1 cellular context compared by ENCODE assay signal in genomic region chr10:822197-822596, GRCh38.
TF ChIP-seq lines count a peak whose summit lies in the region.

No MANE protein-coding gene starts in this region.

TF ChIP-seq in SK-N-SH treated with all-trans-retinoic acid at 6 μM for 48 hours, 23 proteins besides CTCF, POLR2A, EP300 and RAD21 (continued from another document):
- TF ChIP-seq POU6F1 (CRISPR knock-in tag; IDR thresholded peaks at IDR 0.05; ENCODE audit: borderline replicate concordance, low read depth) (no peak), ISL1 (CRISPR knock-in tag; IDR thresholded peaks at IDR 0.05) (no peak), CSDC2 (CRISPR knock-in tag; IDR thresholded peaks at IDR 0.05) (no peak), RARB (CRISPR knock-in tag; IDR thresholded peaks at IDR 0.05) (no peak), ZFP30 (CRISPR knock-in tag; IDR thresholded peaks at IDR 0.05) (no peak), GLIS3 (CRISPR knock-in tag; IDR thresholded peaks at IDR 0.05) (no peak)
TF ChIP-seq in SK-N-SH treated with all-trans-retinoic acid at 6 μM for 48 hours: peak in this region for 0.
